ENCODE assay signal across 8 cellular contexts in genomic region chr7:43648725-43649406, GRCh38.
DNase-seq lines count a peak whose midpoint lies in the region; ATAC-seq and TF ChIP-seq lines count a peak whose summit lies in the region.

No MANE protein-coding gene starts in this region.

- peaks cover 13% of the 10 kb centered on the region for H3K36me3 Mint-ChIP-seq in natural killer cell treated with Interleukin-12 subunit alpha and Interleukin-12 subunit beta and Interleukin-15 and Interleukin-18, amount 100 ng/mL, for 72 hours

- no peaks in the 10 kb centered on the region for H3K27me3 Mint-ChIP-seq in natural killer cell treated with Interleukin-12 subunit alpha and Interleukin-12 subunit beta and Interleukin-15 and Interleukin-18, amount 100 ng/mL, for 72 hours

- H3K9me3 Mint-ChIP-seq in natural killer cell treated with Interleukin-12 subunit alpha and Interleukin-12 subunit beta and Interleukin-15 and Interleukin-18, amount 100 ng/mL, for 72 hours = no peaks in the 10 kb centered on the region

- peak overlapping the region; percentile 18 for H3K27ac ChIP-seq in ectodermal cell (ENCODE audit: insufficient read depth, low read depth, low read length, poor library complexity, severe bottlenecking)

- peaks cover 73 to 85% of the 10 kb centered on the region in 2 donors for H3K4me1 Mint-ChIP-seq in natural killer cell treated with Interleukin-12 subunit alpha and Interleukin-12 subunit beta and Interleukin-15 and Interleukin-18, amount 100 ng/mL, for 72 hours (ENCODE audit: low read depth in 2 of 2)

- H3K4me1 ChIP-seq in ectodermal cell (ENCODE audit: control insufficient read depth, insufficient read depth, low read length) = peaks cover 24% of the 10 kb centered on the region
- peaks cover 38% of the 10 kb centered on the region for H3K4me1 ChIP-seq in HAP-1

- DNase-seq in Caki2 (ENCODE audit: low read depth) (peak; percentile 70), lower leg skin (ENCODE audit: low spot score in 2 of 2) (no peak), HAP-1 (ENCODE audit: low spot score in 2 of 2) (no peak)
- DNase-seq in natural killer cell treated with Interleukin-12 subunit alpha and Interleukin-12 subunit beta and Interleukin-15 and Interleukin-18, amount 100 ng/mL, for 72 hours (ENCODE audit: low spot score) = peak; percentile 87

- H3K4me3 ChIP-seq in ectodermal cell (ENCODE audit: insufficient read depth, low read depth, low read length) = no peak overlapping the region
- no peak overlapping the region for H3K4me3 ChIP-seq in lower leg skin (ENCODE audit: low read depth, poor library complexity, severe bottlenecking)
- H3K4me3 ChIP-seq in HAP-1 = no peak overlapping the region

- H3K36me3 ChIP-seq in ectodermal cell (ENCODE audit: control insufficient read depth, insufficient read depth, low read length) (no peaks in the 10 kb centered on the region), HAP-1 (replicated peaks) (peaks cover 16% of the 10 kb centered on the region)

- ATAC-seq in GM19455 (IDR thresholded peaks at IDR 0.05; ENCODE audit: unreplicated experiment) = peak; percentile 63
- ATAC-seq in HG03521 (IDR thresholded peaks at IDR 0.05; ENCODE audit: unreplicated experiment) = peak; percentile 55
- peak; percentile 18 to 36 for ATAC-seq in activated CD4-positive, CD25-positive, alpha-beta regulatory T cell treated with anti-CD3 and anti-CD28 coated beads, Interleukin-2, amount 50 U/mL, for 24 hours
- peak; percentile 72 to 73 for ATAC-seq in natural killer cell treated with Interleukin-12 subunit alpha and Interleukin-12 subunit beta and Interleukin-15 and Interleukin-18, amount 100 ng/mL, for 72 hours

- H3K27me3 ChIP-seq in ectodermal cell (ENCODE audit: control insufficient read depth, insufficient read depth, low read length, poor library complexity, severe bottlenecking) = no peaks in the 10 kb centered on the region
- H3K27me3 ChIP-seq in HAP-1 (ENCODE audit: low read depth) = no peaks in the 10 kb centered on the region

- TF ChIP-seq CTCF in lower leg skin (IDR thresholded peaks at IDR 0.05) = no peak

- no peak for TF ChIP-seq POLR2A in lower leg skin (IDR thresholded peaks at IDR 0.05)

- H3K27ac Mint-ChIP-seq in natural killer cell treated with Interleukin-12 subunit alpha and Interleukin-12 subunit beta and Interleukin-15 and Interleukin-18, amount 100 ng/mL, for 72 hours = peak overlapping the region; percentile 82 to 83

- H3K9me3 ChIP-seq in ectodermal cell (ENCODE audit: control insufficient read depth, low read length) (no peaks in the 10 kb centered on the region), HAP-1 (no peaks in the 10 kb centered on the region)

- in situ Hi-C loops in Caki2 (cut with HindIII; ENCODE audit: low pct_unique_long_range_greater_than_20kb, low sequenced_read_pairs) = no loop called here
- in situ Hi-C loops in HAP-1 (cut with MboI; ENCODE audit: low sequenced_read_pairs) = no loop called here

- H3K4me3 Mint-ChIP-seq in natural killer cell treated with Interleukin-12 subunit alpha and Interleukin-12 subunit beta and Interleukin-15 and Interleukin-18, amount 100 ng/mL, for 72 hours = peak overlapping the region; percentile 81

- intact Hi-C loops in lower leg skin (cut with DNase I; ENCODE audit: low total_unique reads) = no loop called here

- 83 to 84% methylated on average over 7 of the region's 7 CpGs for WGBS in ectodermal cell, 2 experiments
- WGBS in lower leg skin, 2 donors = 28 to 29% methylated on average over 7 of the region's 7 CpGs

Comparison
In these comparisons a context has a peak if more than half of its experiments do, and no peak if none do; other contexts are left out.
1. DNase-seq: peak in Caki2 (single experiment) and natural killer cell treated with Interleukin-12 subunit alpha and Interleukin-12 subunit beta and Interleukin-15 and Interleukin-18, amount 100 ng/mL, for 72 hours (single experiment); none in lower leg skin (0 of 2) and HAP-1 (0 of 2).
2. Peak in every context shown above with its lines, with median percentiles within 50 percentile points of each other: ATAC-seq.